Comparison of ENCODE assay signal across 10 cellular contexts in the genomic region with DNA sequence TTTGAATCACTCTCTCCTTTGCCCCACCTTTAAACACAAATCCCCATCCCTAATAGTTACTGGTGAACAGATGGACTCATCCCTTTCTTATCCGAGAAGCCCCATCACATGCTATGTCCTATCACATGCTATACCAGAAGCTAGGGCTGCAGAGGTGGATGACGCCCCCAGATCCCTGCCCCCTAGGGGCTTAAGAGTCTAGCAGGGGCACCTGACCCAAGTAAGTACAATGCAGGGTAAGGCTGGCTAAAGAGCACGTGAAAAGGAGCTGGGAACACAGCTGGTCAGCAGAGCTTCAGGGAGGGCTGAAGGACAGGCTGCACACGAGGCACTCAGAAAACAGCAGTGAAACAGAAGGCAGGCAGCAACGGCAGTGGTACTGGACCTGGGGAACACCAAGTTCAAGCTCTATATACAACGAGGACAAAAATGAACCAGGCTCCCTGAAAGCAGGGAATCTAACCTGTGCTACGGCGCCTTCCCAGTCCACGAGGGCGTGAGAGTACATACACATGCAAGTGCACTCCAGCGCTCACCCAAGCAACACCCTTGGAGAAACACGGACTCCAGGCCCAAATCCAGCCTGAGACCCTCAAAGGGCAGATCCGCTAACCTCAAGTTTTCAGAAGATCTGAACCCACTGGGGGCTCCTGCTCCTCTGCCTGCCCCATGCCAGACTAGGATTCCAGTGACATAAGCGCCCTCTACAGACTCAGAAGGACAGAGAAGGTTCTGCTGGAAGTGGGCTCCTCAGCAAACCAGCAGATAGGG. TPM values are rescaled to one million over a fixed set of nuclear protein-coding genes. Genes with fewer than 3 reads are reported as not detected.
A peak's percentile ranks its signal among the peaks of the same experiment; 100 is the strongest.
DNase-seq lines count a peak whose midpoint lies in the region; ATAC-seq, FAIRE-seq and TF ChIP-seq lines count a peak whose summit lies in the region.
"Had no signal": no experiment of that assay in that cellular context is flagged by ENCODE, and none has a peak within 500 bp of the region (broad histone marks: within the 10 kb centered on the region; RNA-seq: fewer than 3 reads in every experiment).

No MANE protein-coding gene starts in this region.

- peaks cover 19% of the 10 kb centered on the region for H3K36me3 ChIP-seq in CD8-positive, alpha-beta memory T cell (ENCODE audit: insufficient read depth, low read length)
- peaks cover 11 to 37% of the 10 kb centered on the region in 2 experiments for H3K36me3 ChIP-seq in HepG2 (replicated peaks in 1 of 2; ENCODE audit: control insufficient read depth in 1 of 2, insufficient read depth in 2 of 2, low read length in 2 of 2)

- H3K4me1 Mint-ChIP-seq in CD8-positive, alpha-beta memory T cell = peaks cover 54 to 61% (median 57%) of the 10 kb centered on the region in 3 donors
- peaks cover 26% of the 10 kb centered on the region for H3K4me1 Mint-ChIP-seq in activated T-helper 17 cell treated with anti-CD3 and anti-CD28 coated beads, Interleukin-2, amount 50 U/mL, for 72 hours

- H3K27me3 ChIP-seq in CD8-positive, alpha-beta memory T cell (ENCODE audit: insufficient read depth, low read length, poor library complexity, severe bottlenecking) = no peaks in the 10 kb centered on the region
- H3K27me3 ChIP-seq in HL-60 (ENCODE audit: insufficient read depth, poor library complexity, severe bottlenecking) (no peaks in the 10 kb centered on the region), HepG2 (ENCODE audit: control insufficient read depth in 1 of 2, insufficient read depth in 2 of 2, low read length in 2 of 2) (no peaks in the 10 kb centered on the region)
- H3K27me3 ChIP-seq: SJCRH30 had no signal

- TF ChIP-seq RAD21 in HepG2 (CRISPR knock-in tag; IDR thresholded peaks at IDR 0.05) = no peak

- 93% methylated on average over 14 of the region's 14 CpGs for WGBS in HepG2 (ENCODE audit: low lambda C conversion rate)

- intact Hi-C loops in HepG2 (cut with micrococcal nuclease; ENCODE audit: unreplicated experiment) = no loop called here

- TF ChIP-seq EP300 in HepG2 (IDR thresholded peaks at IDR 0.05; ENCODE audit: low read depth in 2 of 2, low read length in 2 of 2) (no peak), HepG2 (CRISPR knock-in tag; IDR thresholded peaks at IDR 0.05; ENCODE audit: borderline replicate concordance) (no peak)

- TF ChIP-seq CTCF in HL-60 (IDR thresholded peaks at IDR 0.05; ENCODE audit: insufficient read depth, low read length) (no peak), HepG2 (CRISPR knock-in tag; IDR thresholded peaks at IDR 0.05) (peak; percentile 50)

- DNase-seq in CD8-positive, alpha-beta memory T cell = no peak
- DNase-seq in HL-60 (ENCODE audit: low read depth in 1 of 2, low spot score in 1 of 2) = no peak
- no peak for DNase-seq in HepG2 (ENCODE audit: low spot score)
- no peak for DNase-seq in COR-L47 (lab: John Stamatoyannopoulos, UW)
- DNase-seq in COLO668 (lab: John Stamatoyannopoulos, UW; ENCODE audit: unreplicated experiment) = no peak
- no peak for DNase-seq in NCI-H2029 (lab: John Stamatoyannopoulos, UW)
- DNase-seq in NCI-H2171 treated with DMSO at 0.1 percent for 48 hours (lab: John Stamatoyannopoulos, UW) = no peak
- DNase-seq: SJCRH30 had no signal

- H3K9me3 Mint-ChIP-seq in CD8-positive, alpha-beta memory T cell = no peaks in the 10 kb centered on the region
- H3K9me3 Mint-ChIP-seq in activated T-helper 17 cell treated with anti-CD3 and anti-CD28 coated beads, Interleukin-2, amount 50 U/mL, for 72 hours = no peaks in the 10 kb centered on the region
- H3K9me3 Mint-ChIP-seq: activated naive CD4-positive, alpha-beta T cell treated with anti-CD3 and anti-CD28 coated beads, Interleukin-2, amount 50 U/mL, for 72 hours had no signal

- BruUV-seq in HepG2 (replicated peaks; lab: Mats Ljungman, UMichigan) = no TSS peak

- no peak overlapping the region for H3K4me3 ChIP-seq in CD8-positive, alpha-beta memory T cell (ENCODE audit: low read length)
- H3K4me3 ChIP-seq in HL-60 (replicated peaks; ENCODE audit: insufficient read depth, low read length) (no peak overlapping the region), HepG2 (replicated peaks in 1 of 3; ENCODE audit: insufficient read depth in 1 of 3, low read depth in 2 of 3, low read length in 3 of 3) (no peak overlapping the region)
- H3K4me3 ChIP-seq: SJCRH30 had no signal

- TF ChIP-seq POLR2A in HepG2 (IDR thresholded peaks at IDR 0.05; ENCODE audit: insufficient read depth in 1 of 2, low read depth in 2 of 2, low read length in 2 of 2) = peak in 1 of 2 experiments; percentile 32; a peak in 1 of 4 replicates

- H3K27ac Mint-ChIP-seq in CD8-positive, alpha-beta memory T cell = peak overlapping the region; percentile 52 to 92 (median 74)
- peak overlapping the region; percentile 56 for H3K27ac Mint-ChIP-seq in activated T-helper 17 cell treated with anti-CD3 and anti-CD28 coated beads, Interleukin-2, amount 50 U/mL, for 72 hours

- peaks cover 0 to 2% of the 10 kb centered on the region in 2 donors for H3K27me3 Mint-ChIP-seq in CD8-positive, alpha-beta memory T cell
- H3K27me3 Mint-ChIP-seq in activated T-helper 17 cell treated with anti-CD3 and anti-CD28 coated beads, Interleukin-2, amount 50 U/mL, for 72 hours = no peaks in the 10 kb centered on the region

- no peak for FAIRE-seq in HepG2 (lab: Jason Lieb, UNC)

- H3K36me3 Mint-ChIP-seq in CD8-positive, alpha-beta memory T cell = peaks cover under 1 to 47% (median 9%) of the 10 kb centered on the region in 3 donors
- peaks cover 43% of the 10 kb centered on the region for H3K36me3 Mint-ChIP-seq in activated T-helper 17 cell treated with anti-CD3 and anti-CD28 coated beads, Interleukin-2, amount 50 U/mL, for 72 hours (ENCODE audit: low read depth)
- H3K36me3 Mint-ChIP-seq: activated naive CD4-positive, alpha-beta T cell treated with anti-CD3 and anti-CD28 coated beads, Interleukin-2, amount 50 U/mL, for 72 hours had no signal

- ATAC-seq in activated T-helper 17 cell treated with anti-CD3 and anti-CD28 coated beads, Interleukin-2, amount 50 U/mL, for 72 hours (replicated peaks) = no peak
- peak; percentile 28 for ATAC-seq in HepG2
- ATAC-seq: activated naive CD4-positive, alpha-beta T cell treated with anti-CD3 and anti-CD28 coated beads, Interleukin-2, amount 50 U/mL, for 72 hours had no signal

- H3K9ac ChIP-seq in HepG2 (ENCODE audit: insufficient read depth, low read depth, low read length) = no peak overlapping the region

- POLR2A ChIA-PET in CD8-positive, alpha-beta memory T cell (lab: Charles Lee) = no interaction called here
- POLR2A ChIA-PET in HepG2 (lab: Yijun Ruan, JAX) = no interaction called here

- H3K9me3 ChIP-seq in CD8-positive, alpha-beta memory T cell (ENCODE audit: low read length) = no peaks in the 10 kb centered on the region
- H3K9me3 ChIP-seq in HepG2 (ENCODE audit: low read length) = no peaks in the 10 kb centered on the region
- H3K9me3 ChIP-seq: SJCRH30 had no signal

- H2AFZ ChIP-seq in HepG2 (ENCODE audit: low read length) = no peak overlapping the region

- no peak overlapping the region for H3K4me3 Mint-ChIP-seq in CD8-positive, alpha-beta memory T cell
- H3K4me3 Mint-ChIP-seq in activated T-helper 17 cell treated with anti-CD3 and anti-CD28 coated beads, Interleukin-2, amount 50 U/mL, for 72 hours = peak overlapping the region; percentile 1

- peaks cover 4% of the 10 kb centered on the region for H3K4me1 ChIP-seq in CD8-positive, alpha-beta memory T cell (ENCODE audit: insufficient read depth, low read length)
- H3K4me1 ChIP-seq in HepG2 (ENCODE audit: insufficient read depth, low read length) = peaks cover 20% of the 10 kb centered on the region
- H3K4me1 ChIP-seq: SJCRH30 had no signal

- H3K27ac ChIP-seq in CD8-positive, alpha-beta memory T cell (ENCODE audit: low read depth, low read length) = no peak overlapping the region
- peak overlapping the region; percentile 44 for H3K27ac ChIP-seq in HL-60 (replicated peaks)
- peak overlapping the region; percentile 17 for H3K27ac ChIP-seq in HepG2 (ENCODE audit: extremely low read length, insufficient read depth, low read length)
- H3K27ac ChIP-seq: SJCRH30 had no signal

- in situ Hi-C loops in HepG2 (cut with HindIII; ENCODE audit: extremely low pct_ligation_motif_present, low pct_unique_long_range_greater_than_20kb) = no loop called here

- H4K20me1 ChIP-seq in HepG2 (ENCODE audit: insufficient read depth, low read length) = peaks cover 11% of the 10 kb centered on the region; the same call in 1 of the 2 replicates

- H3K4me2 ChIP-seq in HepG2 (ENCODE audit: low read depth, low read length) = no peak overlapping the region

- CTCF ChIA-PET in CD8-positive, alpha-beta memory T cell (lab: Charles Lee) = interaction anchor here (0.8 to 1.3 kb wide), 2 partner anchors 37 to 231 kb away, joined by 3 to 4 read pairs; no protein-coding TSS in a partner anchor
- CTCF ChIA-PET in HepG2 (lab: Yijun Ruan, JAX; ENCODE audit: low intra/inter-chr PET ratio, low total read pairs) = no interaction called here

- H3K79me2 ChIP-seq in HepG2 (ENCODE audit: insufficient read depth, low read length) = peaks cover 57% of the 10 kb centered on the region

RNA-seq across cellular contexts. Expression of a gene that starts 57.5 kb away (rescaled TPM):
- total RNA-seq in CD8-positive, alpha-beta memory T cell = 100 to 1,000 TPM; 215 TPM
- polyA plus RNA-seq in CD8-positive, alpha-beta memory T cell = 161 TPM
- total RNA-seq in activated T-helper 17 cell treated with anti-CD3 and anti-CD28 coated beads, Interleukin-2, amount 50 U/mL, for 72 hours = 100 to 1,000 TPM; 105 to 175 TPM
- total RNA-seq in HepG2 (2016; rRNA removed; fragmentation: Illumina TruSeq; extraction: Trizol) = 259 and 395 TPM in 2 replicates
- 81.7 and 96.6 TPM in 2 replicates for total RNA-seq in HepG2 (2016; cell fraction: cytosol; rRNA removed; fragmentation: Illumina TruSeq; extraction: Trizol; ENCODE audit: low read depth)
- 268 and 419 TPM in 2 replicates for total RNA-seq in HepG2 (2016; cell fraction: insoluble cytoplasmic fraction; rRNA removed; fragmentation: Illumina TruSeq; extraction: Trizol)
- total RNA-seq in HepG2 (2016; cell fraction: membrane; rRNA removed; fragmentation: Illumina TruSeq; extraction: Trizol) = 127 and 128 TPM in 2 replicates
- 111 and 118 TPM in 2 replicates for total RNA-seq in HepG2 (2016; cell fraction: nucleus; rRNA removed; fragmentation: Illumina TruSeq; extraction: Trizol)
- 261 and 291 TPM in 2 replicates for polyA plus RNA-seq in HepG2 (2011; rRNA removed)
- polyA plus RNA-seq in HepG2 (2011; cell fraction: cytosol; rRNA removed) = 283 and 308 TPM in 2 replicates
- polyA plus RNA-seq in HepG2 (2011; cell fraction: nucleus; rRNA removed) = 63.6 and 73.0 TPM in 2 replicates
- polyA plus RNA-seq in HepG2 (2012) = 163 and 239 TPM in 2 replicates
- polyA plus RNA-seq in HepG2 (2016; cell fraction: cytosol; fragmentation: Illumina TruSeq; extraction: Trizol; ENCODE audit: low read depth) = 101 and 108 TPM in 2 replicates
- polyA plus RNA-seq in HepG2 (2016; cell fraction: insoluble cytoplasmic fraction; fragmentation: Illumina TruSeq; extraction: Trizol; ENCODE audit: low read depth) = 433 and 456 TPM in 2 replicates
- 121 and 132 TPM in 2 replicates for polyA plus RNA-seq in HepG2 (2016; cell fraction: membrane; fragmentation: Illumina TruSeq; extraction: Trizol; ENCODE audit: low read depth)
- polyA plus RNA-seq in HepG2 (2016; cell fraction: nucleus; fragmentation: Illumina TruSeq; extraction: Trizol; ENCODE audit: insufficient read depth, low read depth) = 139 and 158 TPM in 2 replicates
- 167 and 496 TPM in 2 replicates for polyA minus RNA-seq in HepG2 (2011; rRNA and poly(A)+ RNA removed; ENCODE audit: low replicate concordance)
- 83.8 and 88.1 TPM in 2 replicates for polyA minus RNA-seq in HepG2 (2011; cell fraction: cytosol; rRNA and poly(A)+ RNA removed)
- polyA minus RNA-seq in HepG2 (2011; cell fraction: nucleus; rRNA and poly(A)+ RNA removed) = 83.6 and 97.7 TPM in 2 replicates
